22 cellular contexts compared by ENCODE assay signal in the genomic region with DNA sequence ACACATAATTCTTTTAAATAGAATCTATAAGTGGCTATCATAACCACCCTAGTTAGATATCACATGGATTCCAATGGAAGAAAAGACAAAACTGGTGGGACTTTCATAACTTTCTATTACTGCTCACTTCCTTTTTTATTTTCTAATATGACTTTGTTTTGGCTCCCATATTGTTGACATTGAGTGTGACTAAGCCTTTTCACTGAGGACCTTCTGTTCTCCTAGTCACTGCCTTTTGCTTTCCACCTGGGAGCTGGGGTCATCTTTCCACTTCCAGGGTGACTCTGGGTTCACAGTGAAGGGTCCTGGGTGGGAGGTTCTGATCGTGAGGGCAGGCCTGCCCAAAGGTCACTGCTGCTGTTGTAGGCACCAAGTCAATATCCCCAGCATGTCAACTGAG.
DNase-seq lines count a peak whose midpoint lies in the region; ATAC-seq, FAIRE-seq and TF ChIP-seq lines count a peak whose summit lies in the region.
"Had no signal": no experiment of that assay in that cellular context is flagged by ENCODE, and none has a peak within 500 bp of the region (broad histone marks: within the 10 kb centered on the region; RNA-seq: fewer than 3 reads in every experiment).

No MANE protein-coding gene starts in this region.

- H3K9me3 ChIP-seq in mammary epithelial cell (replicated peaks; ENCODE audit: insufficient read depth, low read length) (no peaks in the 10 kb centered on the region), HepG2 (ENCODE audit: low read length) (no peaks in the 10 kb centered on the region), small intestine (ENCODE audit: control insufficient read depth, low read depth) (no peaks in the 10 kb centered on the region)
- H3K9me3 ChIP-seq: colonic mucosa, neutrophil, upper lobe of right lung had no signal

- no peak for TF ChIP-seq CTCF in C4-2B (conservative IDR thresholded peaks at IDR 0.05)
- TF ChIP-seq CTCF in LNCaP clone FGC (IDR thresholded peaks at IDR 0.05; ENCODE audit: control insufficient read depth, extremely low read depth, insufficient read depth), result no peak
- no peak for TF ChIP-seq CTCF in mammary epithelial cell (conservative IDR thresholded peaks at IDR 0.05 in 1 of 2, IDR thresholded peaks at IDR 0.05 in 1 of 2; ENCODE audit: extremely low read depth in 1 of 2, insufficient read depth in 1 of 2, low read depth in 1 of 2, low read length in 2 of 2)
- TF ChIP-seq CTCF in HepG2 (CRISPR knock-in tag; IDR thresholded peaks at IDR 0.05), result no peak

- POLR2A ChIA-PET in HepG2 (lab: Yijun Ruan, JAX), result no interaction called here

- ATAC-seq in HepG2 (no peak; the same call in 2 of the 3 replicates), HG03378 (IDR thresholded peaks at IDR 0.05; ENCODE audit: unreplicated experiment) (no peak)
- ATAC-seq: K562; left ventricle myocardium superior; right cardiac atrium; stimulated activated naive CD8-positive, alpha-beta T cell treated with anti-CD3 and anti-CD28 coated beads, Interleukin-15, Interleukin-2, amounts not matched to agents 100 U/mL and 50 U/mL, for 24 hours; upper lobe of right lung had no signal

- H3K79me2 ChIP-seq in mammary epithelial cell (ENCODE audit: insufficient read depth, low read length) (no peaks in the 10 kb centered on the region), HepG2 (ENCODE audit: insufficient read depth, low read length) (no peaks in the 10 kb centered on the region)

- FAIRE-seq in HepG2 (lab: Jason Lieb, UNC) (no peak), small intestine (lab: Jason Lieb, UNC) (no peak)
- FAIRE-seq: H1, K562 had no signal

- no peaks in the 10 kb centered on the region for H4K20me1 ChIP-seq in mammary epithelial cell (ENCODE audit: insufficient read depth, low read length)
- no peaks in the 10 kb centered on the region for H4K20me1 ChIP-seq in HepG2 (ENCODE audit: insufficient read depth, low read length)

- BruUV-seq in mammary epithelial cell (replicated peaks; lab: Mats Ljungman, UMichigan) (no TSS peak), HepG2 (replicated peaks; lab: Mats Ljungman, UMichigan) (no TSS peak)

- H2AFZ ChIP-seq in mammary epithelial cell (ENCODE audit: low read depth, low read length) (peak overlapping the region; percentile 73), HepG2 (ENCODE audit: low read length) (no peak overlapping the region)

- no peaks in the 10 kb centered on the region for H3K36me3 ChIP-seq in mammary epithelial cell (ENCODE audit: insufficient read depth, low read length)
- no peaks in the 10 kb centered on the region for H3K36me3 ChIP-seq in HepG2 (replicated peaks in 1 of 2; ENCODE audit: control insufficient read depth in 1 of 2, insufficient read depth in 2 of 2, low read length in 2 of 2)
- H3K36me3 ChIP-seq in small intestine (ENCODE audit: control insufficient read depth in 2 of 2, insufficient read depth in 2 of 2, low read length in 2 of 2), result no peaks in the 10 kb centered on the region
- H3K36me3 ChIP-seq: colonic mucosa, neutrophil, upper lobe of right lung had no signal

- TF ChIP-seq POLR2A in HepG2 (IDR thresholded peaks at IDR 0.05; ENCODE audit: insufficient read depth in 1 of 2, low read depth in 2 of 2, low read length in 2 of 2), result no peak

- intact Hi-C loops in mammary epithelial cell (cut with micrococcal nuclease), result no loop called here
- intact Hi-C loops in HepG2 (cut with micrococcal nuclease; ENCODE audit: unreplicated experiment), result no loop called here

- dilution Hi-C loops in mammary epithelial cell (cut with HindIII; ENCODE audit: low sequenced_read_pairs), result no loop called here

- CTCF ChIA-PET in mammary epithelial cell (lab: Charles Lee; ENCODE audit: low non-redundant PET) (no interaction called here), HepG2 (lab: Yijun Ruan, JAX; ENCODE audit: low intra/inter-chr PET ratio, low total read pairs) (no interaction called here)

- 44% methylated on average over 1 of the region's 1 CpG for WGBS in mammary epithelial cell (ENCODE audit: low coverage, missing lambda C conversion rate)
- WGBS in HepG2 (ENCODE audit: low lambda C conversion rate), result 0% methylated on average over 1 of the region's 1 CpG
- 36 to 54% (median 45%) methylated on average over 1 of the region's 1 CpG for WGBS in small intestine, 3 donors

- H3K27me3 ChIP-seq in mammary epithelial cell (ENCODE audit: insufficient read depth, low read length), result no peaks in the 10 kb centered on the region
- no peaks in the 10 kb centered on the region for H3K27me3 ChIP-seq in HepG2 (ENCODE audit: control insufficient read depth in 1 of 2, insufficient read depth in 2 of 2, low read length in 2 of 2)
- no peaks in the 10 kb centered on the region for H3K27me3 ChIP-seq in small intestine (ENCODE audit: control insufficient read depth in 2 of 2, insufficient read depth in 2 of 2, low read length in 2 of 2)
- H3K27me3 ChIP-seq: colonic mucosa, neutrophil, upper lobe of right lung had no signal

- peaks cover 35% of the 10 kb centered on the region for H3K4me1 ChIP-seq in mammary epithelial cell (ENCODE audit: insufficient read depth, low read length)
- no peaks in the 10 kb centered on the region; the same call in 1 of the 2 replicates for H3K4me1 ChIP-seq in HepG2 (ENCODE audit: insufficient read depth, low read length)
- H3K4me1 ChIP-seq in small intestine (ENCODE audit: control insufficient read depth in 2 of 2, insufficient read depth in 1 of 2, low read depth in 1 of 2, low read length in 1 of 2), result no peaks in the 10 kb centered on the region
- H3K4me1 ChIP-seq: colonic mucosa, upper lobe of right lung had no signal

- in situ Hi-C loops in mammary epithelial cell (cut with MboI; ENCODE audit: low sequenced_read_pairs in 2 of 2), result no loop called here
- in situ Hi-C loops in HepG2 (cut with HindIII; ENCODE audit: extremely low pct_ligation_motif_present, low pct_unique_long_range_greater_than_20kb), result no loop called here

- DNase-seq in LNCaP clone FGC (ENCODE audit: low read depth) (peak; percentile 27), mammary epithelial cell (peak; percentile 36), HepG2 (ENCODE audit: low spot score) (peak; percentile 8), nucleus accumbens (lab: John Stamatoyannopoulos, UW) (no peak), NCI-H2029 treated with DMSO at 0.1 percent for 48 hours (lab: John Stamatoyannopoulos, UW) (no peak), small intestine (no peak)
- DNase-seq: activated CD4-positive, alpha-beta T cell treated with anti-CD3 and anti-CD28 coated beads, Interleukin-2, amount 50 U/mL, for 1 hour; anterior cingulate cortex; CD4-positive, CD25-positive, alpha-beta regulatory T cell; colonic mucosa; DND-41; left ventricle myocardium superior; NCI-H1417 treated with DMSO at 0.1 percent for 48 hours; right cardiac atrium; RPMI8226; stimulated activated naive CD8-positive, alpha-beta T cell treated with anti-CD3 and anti-CD28 coated beads, Interleukin-15, Interleukin-2, amounts not matched to agents 100 U/mL and 50 U/mL, for 24 hours; upper lobe of right lung had no signal

- no peak overlapping the region for H3K4me3 ChIP-seq in LNCaP clone FGC (ENCODE audit: low read depth, low read length)
- H3K4me3 ChIP-seq in mammary epithelial cell (replicated peaks in 1 of 3; ENCODE audit: insufficient read depth in 1 of 3, low read depth in 2 of 3, low read length in 3 of 3), result no peak overlapping the region
- no peak overlapping the region for H3K4me3 ChIP-seq in HepG2 (replicated peaks in 1 of 3; ENCODE audit: insufficient read depth in 1 of 3, low read depth in 2 of 3, low read length in 3 of 3)
- H3K4me3 ChIP-seq in small intestine (ENCODE audit: low read depth in 1 of 2, low read length in 2 of 2), result no peak overlapping the region
- H3K4me3 ChIP-seq: colonic mucosa, K562, upper lobe of right lung had no signal

- H3K9ac ChIP-seq in mammary epithelial cell (ENCODE audit: insufficient read depth, low read length) (no peak overlapping the region), HepG2 (ENCODE audit: insufficient read depth, low read depth, low read length) (no peak overlapping the region)

- TF ChIP-seq EP300 in HepG2 (IDR thresholded peaks at IDR 0.05; ENCODE audit: low read depth in 2 of 2, low read length in 2 of 2) (no peak), HepG2 (CRISPR knock-in tag; IDR thresholded peaks at IDR 0.05; ENCODE audit: borderline replicate concordance) (no peak)

- H3K27ac ChIP-seq in C4-2B (peak overlapping the region; percentile 62), mammary epithelial cell (ENCODE audit: insufficient read depth, low read depth, low read length) (no peak overlapping the region), HepG2 (ENCODE audit: extremely low read length, insufficient read depth, low read length) (no peak overlapping the region), small intestine (ENCODE audit: low read depth in 1 of 2, low read length in 1 of 2) (no peak overlapping the region)
- H3K27ac ChIP-seq: colonic mucosa, neutrophil, upper lobe of right lung had no signal

- no peak overlapping the region for H3K4me2 ChIP-seq in mammary epithelial cell (ENCODE audit: insufficient read depth, low read depth, low read length)
- no peak overlapping the region for H3K4me2 ChIP-seq in HepG2 (ENCODE audit: low read depth, low read length)

- no peak for TF ChIP-seq RAD21 in HepG2 (CRISPR knock-in tag; IDR thresholded peaks at IDR 0.05)

TF ChIP-seq in HepG2, 621 proteins besides CTCF, POLR2A, EP300 and RAD21 (continues in another document):
- TF ChIP-seq KMT2A (CRISPR knock-in tag; IDR thresholded peaks at IDR 0.05), result no peak
- TF ChIP-seq, protein P1, sequence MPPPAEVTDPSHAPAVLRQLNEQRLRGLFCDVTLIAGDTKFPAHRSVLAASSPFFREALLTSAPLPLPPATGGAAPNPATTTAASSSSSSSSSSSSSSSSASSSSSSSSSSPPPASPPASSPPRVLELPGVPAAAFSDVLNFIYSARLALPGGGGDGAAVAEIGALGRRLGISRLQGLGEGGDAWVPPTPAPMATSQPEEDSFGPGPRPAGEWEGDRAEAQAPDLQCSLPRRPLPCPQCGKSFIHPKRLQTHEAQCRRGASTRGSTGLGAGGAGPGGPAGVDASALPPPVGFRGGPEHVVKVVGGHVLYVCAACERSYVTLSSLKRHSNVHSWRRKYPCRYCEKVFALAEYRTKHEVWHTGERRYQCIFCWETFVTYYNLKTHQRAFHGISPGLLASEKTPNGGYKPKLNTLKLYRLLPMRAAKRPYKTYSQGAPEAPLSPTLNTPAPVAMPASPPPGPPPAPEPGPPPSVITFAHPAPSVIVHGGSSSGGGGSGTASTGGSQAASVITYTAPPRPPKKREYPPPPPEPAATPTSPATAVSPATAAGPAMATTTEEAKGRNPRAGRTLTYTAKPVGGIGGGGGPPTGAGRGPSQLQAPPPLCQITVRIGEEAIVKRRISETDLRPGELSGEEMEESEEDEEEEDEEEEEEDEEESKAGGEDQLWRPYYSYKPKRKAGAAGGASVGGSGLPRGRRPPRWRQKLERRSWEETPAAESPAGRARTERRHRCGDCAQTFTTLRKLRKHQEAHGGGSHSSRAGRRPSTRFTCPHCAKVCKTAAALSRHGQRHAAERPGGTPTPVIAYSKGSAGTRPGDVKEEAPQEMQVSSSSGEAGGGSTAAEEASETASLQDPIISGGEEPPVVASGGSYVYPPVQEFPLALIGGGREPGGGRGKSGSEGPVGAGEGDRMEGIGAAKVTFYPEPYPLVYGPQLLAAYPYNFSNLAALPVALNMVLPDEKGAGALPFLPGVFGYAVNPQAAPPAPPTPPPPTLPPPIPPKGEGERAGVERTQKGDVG (CRISPR knock-in tag; IDR thresholded peaks at IDR 0.05; ENCODE audit: borderline replicate concordance), result no peak

Comparison
In these comparisons a context has a peak if more than half of its experiments do, and no peak if none do; other contexts are left out.
1. DNase-seq: peak in LNCaP clone FGC (single experiment), mammary epithelial cell (single experiment) and HepG2 (single experiment); none in nucleus accumbens (0 of 56), NCI-H2029 treated with DMSO at 0.1 percent for 48 hours (single experiment) and small intestine (single experiment).